ENCODE assay signal across 1 cellular context in genomic region chr6:6635869-6636268, GRCh38.
TF ChIP-seq lines count a peak whose summit lies in the region.

No MANE protein-coding gene starts in this region.

TF ChIP-seq in GM23338, 12 proteins besides CTCF, POLR2A, EP300 and RAD21 (continued from another document):
- TF ChIP-seq ZNF462 (CRISPR knock-in tag; IDR thresholded peaks at IDR 0.05) = no peak
- TF ChIP-seq ZNF114 (CRISPR knock-in tag; IDR thresholded peaks at IDR 0.05) = no peak
- no peak for TF ChIP-seq REST (IDR thresholded peaks at IDR 0.05; ENCODE audit: unreplicated experiment)
- no peak for TF ChIP-seq POLR2AphosphoS5 (IDR thresholded peaks at IDR 0.05; ENCODE audit: low read depth)
TF ChIP-seq in GM23338: peak in this region for 0.
